In genomic region chr3:101809178-101810022, GRCh38 we compare ENCODE assay signal across 7 cellular contexts. TPM values are rescaled to one million over a fixed set of nuclear protein-coding genes. Genes with fewer than 3 reads are reported as not detected.
DNase-seq lines count a peak whose midpoint lies in the region; ATAC-seq and TF ChIP-seq lines count a peak whose summit lies in the region.

No MANE protein-coding gene starts in this region.

- H3K27ac ChIP-seq in heart left ventricle = peak overlapping the region in 2 of 12 donors; percentile 31 to 63

- peak overlapping the region; percentile 20 for H3K27ac Mint-ChIP-seq in activated T-helper 17 cell treated with anti-CD3 and anti-CD28 coated beads, Interleukin-2, amount 50 U/mL, for 72 hours

- H3K4me3 Mint-ChIP-seq in activated T-helper 17 cell treated with anti-CD3 and anti-CD28 coated beads, Interleukin-2, amount 50 U/mL, for 72 hours = peak overlapping the region; percentile 20

- peaks cover 33% of the 10 kb centered on the region for H3K4me1 Mint-ChIP-seq in activated T-helper 17 cell treated with anti-CD3 and anti-CD28 coated beads, Interleukin-2, amount 50 U/mL, for 72 hours

- H3K27me3 ChIP-seq in heart left ventricle = no peaks in the 10 kb centered on the region

- intact Hi-C loops in heart left ventricle (cut with DNase I) = loop anchor here in 9 of 10 donors (1.0 to 10.0 kb wide), 7 partner anchors 38 to 728 kb away; partner anchors contain the start of gene NFKBIZ (in 1 of the 9)

- TF ChIP-seq POLR2A in heart left ventricle (IDR thresholded peaks at IDR 0.05) = no peak

- no peaks in the 10 kb centered on the region for H3K9me3 Mint-ChIP-seq in activated T-helper 17 cell treated with anti-CD3 and anti-CD28 coated beads, Interleukin-2, amount 50 U/mL, for 72 hours

- peaks cover 0 to 28% (median 15%) of the 10 kb centered on the region in 12 donors for H3K4me1 ChIP-seq in heart left ventricle

- DNase-seq in DMS53 (lab: John Stamatoyannopoulos, UW) (peak; percentile 60), NCI-H460 (ENCODE audit: extremely low read depth, low read depth) (peak; percentile 15), heart left ventricle (no peak), retina (peak; percentile 15)

- H3K9me3 ChIP-seq in heart left ventricle = peaks cover 0 to 6% (median 0%) of the 10 kb centered on the region in 12 donors

- H3K36me3 ChIP-seq in heart left ventricle = peaks cover 0 to 29% (median 6%) of the 10 kb centered on the region in 9 donors

- H3K27me3 Mint-ChIP-seq in activated T-helper 17 cell treated with anti-CD3 and anti-CD28 coated beads, Interleukin-2, amount 50 U/mL, for 72 hours = no peaks in the 10 kb centered on the region

- peak; percentile 45 to 79 (median 70) for TF ChIP-seq CTCF in heart left ventricle (IDR thresholded peaks at IDR 0.05)

- peak; percentile 36 for ATAC-seq in GM21723 (IDR thresholded peaks at IDR 0.05; ENCODE audit: unreplicated experiment)
- ATAC-seq in activated T-helper 17 cell treated with anti-CD3 and anti-CD28 coated beads, Interleukin-2, amount 50 U/mL, for 72 hours (replicated peaks) = peak; percentile 38
- peak in 2 of 4 donors; percentile 39 to 51 for ATAC-seq in heart left ventricle
- no peak for ATAC-seq in HG03108 (IDR thresholded peaks at IDR 0.05; ENCODE audit: unreplicated experiment)

- peaks cover 48% of the 10 kb centered on the region for H3K36me3 Mint-ChIP-seq in activated T-helper 17 cell treated with anti-CD3 and anti-CD28 coated beads, Interleukin-2, amount 50 U/mL, for 72 hours (ENCODE audit: low read depth)

- H3K4me3 ChIP-seq in heart left ventricle = no peak overlapping the region

RNA-seq across cellular contexts. Expression of gene NXPE3, which starts 30.4 kb away (rescaled TPM):
- total RNA-seq in NCI-H460 (2014; rRNA removed; shearing (Covaris generic)) = 17.1 and 22.6 TPM in 2 replicates
- 5.3 and 8.9 TPM in 2 replicates for polyA plus RNA-seq in NCI-H460 (2014; cell fraction: nucleus; rRNA removed)
- 10 to 100 TPM; 13.9 to 21.3 TPM for total RNA-seq in activated T-helper 17 cell treated with anti-CD3 and anti-CD28 coated beads, Interleukin-2, amount 50 U/mL, for 72 hours
- total RNA-seq in heart left ventricle = 10 to 100 TPM; 24.0 to 43.8 (median 36.4) TPM
- polyA plus RNA-seq in heart left ventricle = 10 to 100 TPM; 13.3 to 18.1 TPM

RNA-seq across cellular contexts. Expression of gene NFKBIZ, which starts 39.9 kb away (rescaled TPM):
- 4.0 and 4.7 TPM in 2 replicates for total RNA-seq in NCI-H460 (2014; rRNA removed; shearing (Covaris generic))
- polyA plus RNA-seq in NCI-H460 (2014; cell fraction: nucleus; rRNA removed) = 2.6 and 9.3 TPM in 2 replicates
- 100 to 1,000 TPM in 1 of 2 donors, 10 to 100 TPM in 1; 88.4 to 123 TPM for total RNA-seq in activated T-helper 17 cell treated with anti-CD3 and anti-CD28 coated beads, Interleukin-2, amount 50 U/mL, for 72 hours
- 10 to 100 TPM in 4 of 9 donors, 1 to 10 TPM in 5; 6.9 to 44.8 (median 10.0) TPM for total RNA-seq in heart left ventricle
- polyA plus RNA-seq in heart left ventricle = 1 to 10 TPM; 5.6 to 7.2 TPM

Comparison
In these comparisons a context has a peak if more than half of its experiments do, and no peak if none do; other contexts are left out.
1. DNase-seq: peak in DMS53 (single experiment), NCI-H460 (single experiment) and retina (single experiment); none in heart left ventricle (0 of 5).